Comparison of ENCODE assay signal across 8 cellular contexts in the genomic region with DNA sequence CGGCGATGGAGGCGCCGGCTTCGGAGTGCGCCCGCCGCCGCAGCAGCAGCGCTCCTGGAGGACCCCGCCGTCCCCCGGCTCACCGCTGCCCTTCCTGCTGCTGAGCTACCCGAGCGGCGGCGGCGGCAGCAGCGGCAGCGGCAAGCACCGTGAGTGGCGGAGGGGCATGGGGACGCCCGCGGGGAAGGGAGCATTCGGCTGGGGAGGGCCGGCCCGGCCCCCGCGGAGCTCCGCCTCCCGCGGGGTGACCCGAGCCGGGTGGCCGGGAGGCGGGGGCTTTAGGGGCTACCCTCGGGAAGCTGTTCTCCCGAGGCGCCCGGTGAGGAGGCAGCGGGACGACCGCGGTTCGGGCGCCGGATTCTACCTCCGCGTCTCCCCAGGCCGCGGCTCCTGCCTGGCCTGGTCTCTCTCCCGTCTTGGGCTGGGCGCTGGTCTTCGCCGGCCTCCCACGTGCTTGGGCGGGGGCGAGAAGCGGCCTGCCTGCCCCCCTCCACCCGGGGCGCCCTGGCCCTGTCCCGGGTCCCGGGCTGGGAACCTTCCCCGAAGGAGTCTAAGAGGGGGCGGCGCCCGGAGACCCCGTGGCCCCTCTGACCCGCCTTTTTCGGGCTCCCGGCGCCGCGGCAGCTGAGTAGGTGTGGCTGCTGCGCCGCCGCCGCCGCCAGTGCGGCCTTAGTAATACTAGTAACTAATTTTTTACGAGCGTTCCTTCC. TPM values are rescaled to one million over a fixed set of nuclear protein-coding genes. Genes with fewer than 3 reads are reported as not detected.
DNase-seq lines count a peak whose midpoint lies in the region; ATAC-seq and TF ChIP-seq lines count a peak whose summit lies in the region.

No MANE protein-coding gene starts in this region.

- no peaks in the 10 kb centered on the region for H3K27me3 ChIP-seq in CD4-positive, alpha-beta T cell (ENCODE audit: control insufficient read depth, insufficient read depth, low read length)

- intact Hi-C loops in CD4-positive, alpha-beta T cell (cut with DNase I, micrococcal nuclease): loop anchor here (1.0 to 5.0 kb wide), 3 partner anchors 17 to 132 kb away; a partner anchor contains a TSS
- intact Hi-C loops in mucosa of descending colon (cut with DNase I, micrococcal nuclease): no loop called here

- H3K4me1 ChIP-seq in mucosa of descending colon (ENCODE audit: low read depth): peaks cover 31% of the 10 kb centered on the region

- no peaks in the 10 kb centered on the region for H3K36me3 ChIP-seq in mucosa of descending colon (ENCODE audit: low read depth)

- peak overlapping the region; percentile 88 for H3K4me3 Mint-ChIP-seq in CD4-positive, alpha-beta T cell

- no peaks in the 10 kb centered on the region for H3K9me3 ChIP-seq in CD4-positive, alpha-beta T cell (ENCODE audit: control insufficient read depth, low read length)
- no peaks in the 10 kb centered on the region for H3K9me3 ChIP-seq in mucosa of descending colon

- CTCF ChIA-PET in CD4-positive, alpha-beta T cell (lab: Charles Lee): interaction anchor here (0.8 to 3.7 kb wide), 10 partner anchors 9 to 299 kb away, joined by 3 to 35 read pairs (median 4); a partner anchor contains a TSS

- POLR2A ChIA-PET in CD4-positive, alpha-beta T cell (lab: Charles Lee): interaction anchor here (0.6 to 6.4 kb wide), 22 partner anchors 8 to 320 kb away, joined by 3 to 166 read pairs (median 6); a partner anchor contains a TSS

- no peaks in the 10 kb centered on the region for H3K9me3 Mint-ChIP-seq in CD4-positive, alpha-beta T cell

- peak; percentile 72 for ATAC-seq in CD4-positive, alpha-beta T cell (ENCODE audit: poor library complexity)
- ATAC-seq in GM19328 (IDR thresholded peaks at IDR 0.05; ENCODE audit: unreplicated experiment): peak; percentile 55
- peak; percentile 61 for ATAC-seq in HG03439 (IDR thresholded peaks at IDR 0.05; ENCODE audit: unreplicated experiment)
- ATAC-seq in mucosa of descending colon: peak; percentile 75

- peak overlapping the region; percentile 93 for H3K27ac Mint-ChIP-seq in CD4-positive, alpha-beta T cell

- no peaks in the 10 kb centered on the region for H3K27me3 Mint-ChIP-seq in CD4-positive, alpha-beta T cell

- DNase-seq in CD4-positive, alpha-beta T cell: peak; percentile 44 to 74 (median 60)
- DNase-seq in NOMO-1 treated with dmso at 0.1 percent for 144 hours (lab: John Stamatoyannopoulos, UW; ENCODE audit: unreplicated experiment) (peak; percentile 46), activated T-cell treated with anti-CD3 and anti-CD28 coated beads for 1 hour (ENCODE audit: low read depth) (peak; percentile 62), epidermal melanocyte (ENCODE audit: insufficient read length, low spot score) (peak; percentile 47), mucosa of descending colon (peak; percentile 72 to 87 (median 84))
- DNase-seq in stimulated activated CD8-positive, alpha-beta memory T cell treated with anti-CD3 and anti-CD28 coated beads, Interleukin-4, amount 100 ng/mL, for 48 hours: peak; percentile 80

- H3K27ac ChIP-seq in CD4-positive, alpha-beta T cell (ENCODE audit: low read depth, low read length): peak overlapping the region; percentile 71

- peaks cover 45% of the 10 kb centered on the region for H3K4me1 Mint-ChIP-seq in CD4-positive, alpha-beta T cell (ENCODE audit: low read depth)

- no peak for TF ChIP-seq CTCF in CD4-positive, alpha-beta T cell (IDR thresholded peaks at IDR 0.05)
- no peak for TF ChIP-seq CTCF in mucosa of descending colon (IDR thresholded peaks at IDR 0.05)

- H3K36me3 Mint-ChIP-seq in CD4-positive, alpha-beta T cell (ENCODE audit: low read depth): peaks cover 10% of the 10 kb centered on the region

- peak overlapping the region; percentile 88 for H3K4me3 ChIP-seq in mucosa of descending colon

RNA-seq across cellular contexts. Expression of a gene that starts 16.5 kb away (rescaled TPM):
- 10 to 100 TPM; 18.0 to 18.1 TPM for total RNA-seq in CD4-positive, alpha-beta T cell
- 10 to 100 TPM; 31.9 to 54.2 (median 46.0) TPM for total RNA-seq in mucosa of descending colon

RNA-seq across cellular contexts. Expression of a gene that starts 17.0 kb away (rescaled TPM):
- 10 to 100 TPM; 19.2 to 20.5 TPM for total RNA-seq in CD4-positive, alpha-beta T cell
- total RNA-seq in mucosa of descending colon: 10 to 100 TPM; 15.8 to 23.4 (median 20.5) TPM

RNA-seq across cellular contexts. Expression of a gene that starts 39.0 kb away (rescaled TPM):
- total RNA-seq in CD4-positive, alpha-beta T cell: 1 to 10 TPM; 1.0 to 2.7 TPM
- 100 to 1,000 TPM; 258 to 602 (median 347) TPM for total RNA-seq in mucosa of descending colon

Comparison
In these comparisons a context has a peak if more than half of its experiments do, and no peak if none do; other contexts are left out.
1. Peak in every context shown above with its lines: DNase-seq, ATAC-seq, H3K4me3 ChIP-seq and H3K27ac ChIP-seq.
2. RNA of a gene that starts 39.0 kb away (total RNA-seq): 258 to 602 TPM in mucosa of descending colon; 1.0 to 2.7 TPM in CD4-positive, alpha-beta T cell; every median in the first group is over 10 times any median in the second.
3. intact Hi-C loops: an anchor here in CD4-positive, alpha-beta T cell (1.0 to 5.0 kb wide); none called in mucosa of descending colon.